ENCODE assay signal across 30 cellular contexts in the genomic region with DNA sequence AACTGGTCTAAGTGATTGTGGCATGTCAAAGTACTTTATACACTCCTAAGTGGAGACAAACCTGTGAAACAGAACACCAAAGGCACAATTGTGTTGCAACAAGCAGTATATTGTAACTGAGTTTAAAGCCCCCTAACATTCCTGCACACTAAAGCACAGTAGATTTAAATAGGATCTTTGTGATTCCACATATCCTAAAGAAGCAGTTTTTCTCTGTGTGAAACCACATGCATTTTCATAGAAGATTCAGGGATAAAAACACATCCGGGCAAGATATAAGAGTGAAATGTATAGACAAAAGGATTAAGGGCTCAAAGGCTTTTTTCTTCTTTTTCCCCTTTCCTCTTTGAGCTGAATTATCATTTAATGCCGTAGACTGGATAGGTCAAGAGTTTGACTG.
"Had no signal": no experiment of that assay in that cellular context is flagged by ENCODE, and none has a peak within 500 bp of the region (broad histone marks: within the 10 kb centered on the region; RNA-seq: fewer than 3 reads in every experiment).

No MANE protein-coding gene starts in this region.

- H3K4me1 ChIP-seq: left lung, lower lobe of right lung, pancreas, prostate gland, sigmoid colon, spleen, stomach, testis, transverse colon, upper lobe of right lung, uterus had no signal

- H3K36me3 ChIP-seq: left lung, lower lobe of right lung, pancreas, prostate gland, sigmoid colon, spleen, stomach, thyroid gland, transverse colon, upper lobe of right lung, uterus had no signal

- FAIRE-seq: islet of Langerhans, kidney, pancreas, small intestine had no signal

- H3K27me3 ChIP-seq: left lung, pancreas, sigmoid colon, spleen, stomach, testis, thyroid gland, transverse colon, upper lobe of right lung, uterus had no signal

- H3K4me3 ChIP-seq: left lung, lower lobe of right lung, pancreas, prostate gland, sigmoid colon, spleen, stomach, testis, thyroid gland, transverse colon, upper lobe of right lung, uterus had no signal

- H3K9me3 ChIP-seq: left lung, lower lobe of right lung, pancreas, prostate gland, sigmoid colon, spleen, stomach, testis, thyroid gland, transverse colon, upper lobe of right lung, uterus had no signal

- DNase-seq: head of caudate nucleus; hippocampal formation; immature natural killer cell; kidney; left colon; left lung; lower lobe of right lung; mammary epithelial cell; mesenchymal stem cell; naive thymus-derived CD8-positive, alpha-beta T cell; nucleus accumbens; pancreas; posterior cingulate gyrus; retina; right cardiac atrium; sigmoid colon; small intestine; spleen; stimulated activated CD4-positive, alpha-beta T cell treated with anti-CD3 and anti-CD28 coated beads, Interleukin-2, amount 100 ng/mL, for 24 hours; stimulated activated CD4-positive, alpha-beta T cell treated with anti-CD3 and anti-CD28 coated beads, Interleukin-4, amount 100 ng/mL, for 1 hour; stimulated activated naive B cell treated with anti-CD40 and anti-IgM and Interleukin-4, amounts not matched to agents 10 μg/mL and 1 μg/mL and 100 μg/mL, for 72 hours; stimulated activated naive CD8-positive, alpha-beta T cell treated with anti-CD3 and anti-CD28 coated beads, Interleukin-15, Interleukin-2, amounts not matched to agents 100 U/mL and 50 U/mL, for 24 hours; stomach; testis; thyroid gland; transverse colon; upper lobe of right lung; uterus had no signal

- H3K27ac ChIP-seq: left lung, lower lobe of right lung, pancreas, prostate gland, sigmoid colon, spleen, stomach, testis, thyroid gland, transverse colon, upper lobe of right lung, uterus had no signal
